In the genomic region with DNA sequence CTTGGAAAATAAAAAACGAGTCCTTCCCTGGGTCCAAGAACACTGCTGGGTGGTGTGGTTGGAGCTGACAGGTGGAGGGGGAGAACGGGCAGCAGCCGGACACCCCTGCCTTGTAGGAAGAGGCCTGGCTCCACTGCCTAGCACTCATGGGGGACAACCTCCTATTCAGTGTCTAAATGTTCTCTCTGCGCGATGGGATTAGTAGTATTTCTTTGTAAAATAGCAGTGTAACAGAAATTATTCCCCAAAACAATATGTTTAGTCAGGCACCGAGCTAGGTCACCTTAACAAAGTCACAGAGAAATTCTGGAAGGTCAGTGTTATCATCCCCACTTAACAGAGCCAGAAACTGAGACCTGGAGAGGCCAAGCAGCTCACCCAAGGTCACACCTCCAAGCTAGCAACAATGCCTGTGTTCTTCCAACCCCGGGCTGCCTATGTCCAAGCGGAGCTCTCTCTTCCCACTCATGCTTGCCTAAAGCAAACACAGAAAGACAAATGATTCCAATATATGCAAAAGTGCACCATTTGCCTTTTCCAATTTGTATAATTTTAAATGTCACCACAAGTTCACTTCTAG, we compare ENCODE assay signal across 11 cellular contexts.
"Had no signal": no experiment of that assay in that cellular context is flagged by ENCODE, and none has a peak within 500 bp of the region (broad histone marks: within the 10 kb centered on the region; RNA-seq: fewer than 3 reads in every experiment).

No MANE protein-coding gene starts in this region.

- H3K27ac ChIP-seq: foreskin keratinocyte, upper lobe of left lung had no signal

- DNase-seq: cortex of kidney; effector CD4-positive, alpha-beta T cell had no signal

- H3K9me3 Mint-ChIP-seq: activated B cell treated with CpG ODN at 0.5 μM for 24 hours; activated CD8-positive, alpha-beta T cell treated with anti-CD3 and anti-CD28 coated beads for 36 hours; activated naive CD4-positive, alpha-beta T cell treated with anti-CD3 and anti-CD28 coated beads, Interleukin-2, amount 50 U/mL, for 24 hours; activated T-cell treated with anti-CD3 and anti-CD28 coated beads, Interleukin-2, amount 50 U/mL, for 4 hours; natural killer cell treated with Interleukin-12 subunit alpha and Interleukin-12 subunit beta and Interleukin-15 and Interleukin-18, amount 100 ng/mL, for 72 hours had no signal

- H3K27ac Mint-ChIP-seq: activated B cell treated with CpG ODN at 0.5 μM for 24 hours; activated CD8-positive, alpha-beta T cell treated with anti-CD3 and anti-CD28 coated beads for 36 hours; activated naive CD4-positive, alpha-beta T cell treated with anti-CD3 and anti-CD28 coated beads, Interleukin-2, amount 50 U/mL, for 24 hours; progenitor cell of endocrine pancreas had no signal

- H3K9me3 ChIP-seq: upper lobe of left lung had no signal

- H3K4me3 Mint-ChIP-seq: activated B cell treated with CpG ODN at 0.5 μM for 24 hours; activated CD8-positive, alpha-beta T cell treated with anti-CD3 and anti-CD28 coated beads for 36 hours; activated naive CD4-positive, alpha-beta T cell treated with anti-CD3 and anti-CD28 coated beads, Interleukin-2, amount 50 U/mL, for 24 hours; activated T-cell treated with anti-CD3 and anti-CD28 coated beads, Interleukin-2, amount 50 U/mL, for 4 hours had no signal

- FAIRE-seq: small intestine had no signal

- H3K27me3 Mint-ChIP-seq: activated B cell treated with CpG ODN at 0.5 μM for 24 hours; activated CD8-positive, alpha-beta T cell treated with anti-CD3 and anti-CD28 coated beads for 36 hours; activated naive CD4-positive, alpha-beta T cell treated with anti-CD3 and anti-CD28 coated beads, Interleukin-2, amount 50 U/mL, for 24 hours; natural killer cell treated with Interleukin-12 subunit alpha and Interleukin-12 subunit beta and Interleukin-15 and Interleukin-18, amount 100 ng/mL, for 72 hours had no signal

- H3K36me3 Mint-ChIP-seq: activated naive CD4-positive, alpha-beta T cell treated with anti-CD3 and anti-CD28 coated beads, Interleukin-2, amount 50 U/mL, for 24 hours; natural killer cell treated with Interleukin-12 subunit alpha and Interleukin-12 subunit beta and Interleukin-15 and Interleukin-18, amount 100 ng/mL, for 72 hours had no signal

- ATAC-seq: activated CD8-positive, alpha-beta T cell treated with anti-CD3 and anti-CD28 coated beads for 36 hours; natural killer cell treated with Interleukin-12 subunit alpha and Interleukin-12 subunit beta and Interleukin-15 and Interleukin-18, amount 100 ng/mL, for 72 hours had no signal

- H3K27me3 ChIP-seq: foreskin keratinocyte, upper lobe of left lung had no signal

- H3K4me3 ChIP-seq: upper lobe of left lung had no signal

- H3K4me1 ChIP-seq: foreskin keratinocyte had no signal
